18 cellular contexts compared by ENCODE assay signal in genomic region chr15:87567399-87567798, GRCh38.
"Had no signal": no experiment of that assay in that cellular context is flagged by ENCODE, and none has a peak within 500 bp of the region (broad histone marks: within the 10 kb centered on the region; RNA-seq: fewer than 3 reads in every experiment).

No MANE protein-coding gene starts in this region.

- H3K4me3 ChIP-seq: K562, SJCRH30 had no signal

- H3K27ac ChIP-seq: HL-60, KMS-11, SJCRH30 had no signal

- ATAC-seq: K562, SK-N-SH treated with all-trans-retinoic acid at 6 μM for 48 hours had no signal

- H3K9ac ChIP-seq: KMS-11 had no signal

- H3K36me3 ChIP-seq: SJCRH30 had no signal

- DNase-seq: Kasumi-1, MM.1S, NCI-H1092 treated with DMSO at 0.1 percent for 48 hours, NCI-H1436, NCI-H187, NCI-H2029, NCI-H226, NCI-H510A, NCI-H524 treated with DMSO at 0.1 percent for 48 hours, NCI-H69, NCI-H774, RPMI8226, SHP77 treated with DMSO at 0.1 percent for 48 hours, SJCRH30 had no signal

- H3K4me1 ChIP-seq: SJCRH30 had no signal

- H3K4me2 ChIP-seq: KMS-11 had no signal

- H3K9me3 ChIP-seq: SJCRH30 had no signal

- H3K27me3 ChIP-seq: SJCRH30 had no signal
